Comparison of ENCODE assay signal across 1 cellular context in genomic region chr7:105799006-105799405, GRCh38.
A peak's percentile ranks its signal among the peaks of the same experiment; 100 is the strongest.
TF ChIP-seq lines count a peak whose summit lies in the region.

No MANE protein-coding gene starts in this region.

TF ChIP-seq in WTC11, 78 proteins besides CTCF, POLR2A, EP300 and RAD21 (continued from another document):
- no peak for TF ChIP-seq RORB (CRISPR knock-in tag; IDR thresholded peaks at IDR 0.05)
- no peak for TF ChIP-seq NFYB (CRISPR knock-in tag; conservative IDR thresholded peaks at IDR 0.05; ENCODE audit: low read depth)
- TF ChIP-seq ERG (CRISPR knock-in tag; IDR thresholded peaks at IDR 0.05): no peak
- no peak for TF ChIP-seq ATF2 (CRISPR knock-in tag; IDR thresholded peaks at IDR 0.05; ENCODE audit: borderline replicate concordance, low read depth)
- no peak for TF ChIP-seq NR2C2 (CRISPR knock-in tag; IDR thresholded peaks at IDR 0.05)
- TF ChIP-seq TP53 (CRISPR knock-in tag; IDR thresholded peaks at IDR 0.05): no peak
- TF ChIP-seq TEAD1 (CRISPR knock-in tag; IDR thresholded peaks at IDR 0.05): peak; percentile 94; the same call in 1 of the 2 replicates
- TF ChIP-seq ETV6 (CRISPR knock-in tag; IDR thresholded peaks at IDR 0.05): no peak
- no peak for TF ChIP-seq JUN (CRISPR knock-in tag; IDR thresholded peaks at IDR 0.05)
- no peak for TF ChIP-seq ATF6 (CRISPR knock-in tag; IDR thresholded peaks at IDR 0.05)
- TF ChIP-seq FOXP1 (CRISPR knock-in tag; IDR thresholded peaks at IDR 0.05; ENCODE audit: borderline replicate concordance): no peak
- TF ChIP-seq USF1 (CRISPR knock-in tag; IDR thresholded peaks at IDR 0.05): no peak
- no peak for TF ChIP-seq ZNF512 (CRISPR knock-in tag; IDR thresholded peaks at IDR 0.05; ENCODE audit: borderline replicate concordance)
- no peak for TF ChIP-seq GRHL2 (CRISPR knock-in tag; IDR thresholded peaks at IDR 0.05; ENCODE audit: insufficient replicate concordance, severe bottlenecking)
- no peak for TF ChIP-seq SMAD4 (CRISPR knock-in tag; IDR thresholded peaks at IDR 0.05)
